In the genomic region with DNA sequence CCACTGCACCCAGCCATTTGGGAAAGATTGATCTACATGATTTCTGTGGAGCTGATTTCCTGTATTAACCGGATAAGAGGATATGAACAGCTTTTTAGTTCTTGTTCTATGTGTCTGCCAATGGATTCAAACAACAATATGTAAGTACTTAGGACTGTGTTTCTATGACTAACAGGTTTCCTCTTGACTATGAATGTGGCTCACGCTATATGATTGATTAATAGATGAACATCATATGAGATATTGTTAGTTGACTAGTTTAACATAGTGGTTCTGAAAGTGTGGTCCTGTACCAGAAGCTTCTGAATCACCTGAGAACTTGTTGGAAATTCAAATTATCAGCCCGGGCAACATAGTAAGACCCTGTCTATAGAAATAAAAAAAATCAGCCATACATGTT, we compare ENCODE assay signal across 24 cellular contexts.
"Had no signal": no experiment of that assay in that cellular context is flagged by ENCODE, and none has a peak within 500 bp of the region (broad histone marks: within the 10 kb centered on the region; RNA-seq: fewer than 3 reads in every experiment).

No MANE protein-coding gene starts in this region.

- H3K36me3 ChIP-seq: MG63, SJSA1 had no signal

- H3K4me3 ChIP-seq: MG63, SJSA1, SK-N-MC had no signal

- ATAC-seq: HepG2 had no signal

- DNase-seq: IMR-90, Karpas-422, KG1, MG63, NCI-H1092, NCI-H1105 treated with DMSO at 0.1 percent for 48 hours, NCI-H1417 treated with DMSO at 0.1 percent for 48 hours, NCI-H146, NCI-H1694 treated with DMSO at 0.1 percent for 48 hours, NCI-H1930, NCI-H2081, NCI-H2107, NCI-H226, NCI-H446, NCI-H510A, NCI-H524 treated with DMSO at 0.1 percent for 48 hours, NCI-H69, NCI-H774, Right ventricle myocardium superior, RPMI8226, SIG-M5 had no signal

- H3K27me3 ChIP-seq: MG63, SJSA1 had no signal

- H3K4me1 ChIP-seq: SJSA1 had no signal

- H3K27ac ChIP-seq: SJSA1, SK-N-MC had no signal
